Comparison of ENCODE assay signal across 8 cellular contexts in the genomic region with DNA sequence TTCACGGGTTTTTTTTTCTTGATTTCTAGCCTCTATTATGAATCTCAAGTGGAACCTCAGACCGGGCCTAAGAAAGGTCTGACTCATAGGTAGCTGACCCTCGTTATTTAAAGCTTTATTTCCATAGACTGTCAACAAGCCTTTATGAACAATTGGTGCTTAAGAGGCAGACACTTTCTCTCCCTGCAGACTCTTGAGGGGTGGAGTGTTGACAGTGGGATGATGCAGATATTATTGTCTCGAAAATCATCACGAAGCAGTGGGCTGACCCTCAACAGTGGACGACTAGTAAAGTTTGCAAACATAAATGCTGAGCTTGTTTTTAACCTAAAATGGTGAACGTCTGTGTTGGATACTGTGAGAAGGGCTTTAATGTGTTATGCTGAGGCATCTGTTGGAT. TPM values are rescaled to one million over a fixed set of nuclear protein-coding genes. Genes with fewer than 3 reads are reported as not detected.
A peak's percentile ranks its signal among the peaks of the same experiment; 100 is the strongest.
DNase-seq lines count a peak whose midpoint lies in the region; ATAC-seq and TF ChIP-seq lines count a peak whose summit lies in the region.

No MANE protein-coding gene starts in this region.

- H3K27ac ChIP-seq in HEK293 (ENCODE audit: extremely low read depth, low read depth, low read length): no peak overlapping the region

- H3K27me3 Mint-ChIP-seq in Calu3 (ENCODE audit: unreplicated experiment): no peaks in the 10 kb centered on the region
- peaks cover 4% of the 10 kb centered on the region for H3K27me3 Mint-ChIP-seq in activated naive CD8-positive, alpha-beta T cell treated with anti-CD3 and anti-CD28 coated beads, Interleukin-2, amount 10 ng/mL, durations not matched to agents 7 days and 5 days

- H3K27ac Mint-ChIP-seq in Calu3 (ENCODE audit: unreplicated experiment): peak overlapping the region; percentile 86
- H3K27ac Mint-ChIP-seq in activated naive CD8-positive, alpha-beta T cell treated with anti-CD3 and anti-CD28 coated beads, Interleukin-2, amount 10 ng/mL, durations not matched to agents 7 days and 5 days: peak overlapping the region; percentile 96

- TF ChIP-seq CTCF in Calu3 (IDR thresholded peaks at IDR 0.05; ENCODE audit: unreplicated experiment) (no peak), HEK293 (tag by site-specific recombination; IDR thresholded peaks at IDR 0.05) (no peak)

- peaks cover 8% of the 10 kb centered on the region for H3K4me1 ChIP-seq in HEK293 (ENCODE audit: control insufficient read depth, insufficient read depth, low read length)

- H3K9me3 ChIP-seq in HEK293 (ENCODE audit: control insufficient read depth, insufficient read depth, low read depth, low read length): no peaks in the 10 kb centered on the region

- no TSS peak for BruUV-seq in Calu3 (replicated peaks; lab: Mats Ljungman, UMichigan)

- intact Hi-C loops in Calu3 (cut with micrococcal nuclease; ENCODE audit: unreplicated experiment): loop anchor here (2.0 kb wide), 1 partner anchor 49 kb away; the partner anchor contains the start of gene TIPRL

- CTCF ChIA-PET in Calu3 (lab: Charles Lee): interaction anchor here (2.0 to 2.6 kb wide), 2 partner anchors 8 to 94 kb away, joined by 5 to 23 read pairs; no protein-coding TSS in a partner anchor
- CTCF ChIA-PET in HEK293 (lab: Yijun Ruan, JAX): interaction anchor here (0.7 to 0.8 kb wide), 3 partner anchors 115 to 289 kb away, joined by 3 read pairs; no protein-coding TSS in a partner anchor

- no peak overlapping the region; the same call in none of the 2 replicates for H3K4me3 ChIP-seq in HEK293 (ENCODE audit: low read depth, low read length)

- POLR2A ChIA-PET in HEK293 (lab: Yijun Ruan, JAX): no interaction called here
- POLR2A ChIA-PET in activated naive CD8-positive, alpha-beta T cell treated with anti-CD3 and anti-CD28 coated beads, Interleukin-2, amount 10 ng/mL, durations not matched to agents 7 days and 5 days (lab: Charles Lee): no interaction called here

- DNase-seq in Calu3 (no peak), myocyte (ENCODE audit: low read depth) (peak; percentile 12), inferior parietal cortex (ENCODE audit: extremely low spot score) (no peak), NOMO-1 (lab: John Stamatoyannopoulos, UW; ENCODE audit: unreplicated experiment in 2 of 2) (no peak), GM19240 (ENCODE audit: insufficient read length, low spot score) (no peak)
- DNase-seq in activated naive CD8-positive, alpha-beta T cell treated with anti-CD3 and anti-CD28 coated beads, Interleukin-2, amount 10 ng/mL, durations not matched to agents 7 days and 5 days: no peak
- DNase-seq in stimulated activated CD4-positive, alpha-beta T cell treated with anti-CD3 and anti-CD28 coated beads, Interleukin-4, amount 100 ng/mL, for 4 hours: no peak

- H3K4me1 Mint-ChIP-seq in Calu3 (ENCODE audit: low read depth, unreplicated experiment): peaks cover 63% of the 10 kb centered on the region
- H3K4me1 Mint-ChIP-seq in activated naive CD8-positive, alpha-beta T cell treated with anti-CD3 and anti-CD28 coated beads, Interleukin-2, amount 10 ng/mL, durations not matched to agents 7 days and 5 days: peaks cover 42% of the 10 kb centered on the region

- peak overlapping the region; percentile 85 for H3K4me3 Mint-ChIP-seq in Calu3 (ENCODE audit: low read depth, unreplicated experiment)
- H3K4me3 Mint-ChIP-seq in activated naive CD8-positive, alpha-beta T cell treated with anti-CD3 and anti-CD28 coated beads, Interleukin-2, amount 10 ng/mL, durations not matched to agents 7 days and 5 days: peak overlapping the region; percentile 99

- peaks cover 43% of the 10 kb centered on the region for H3K36me3 Mint-ChIP-seq in Calu3 (ENCODE audit: insufficient read depth, unreplicated experiment)
- peaks cover 26% of the 10 kb centered on the region for H3K36me3 Mint-ChIP-seq in activated naive CD8-positive, alpha-beta T cell treated with anti-CD3 and anti-CD28 coated beads, Interleukin-2, amount 10 ng/mL, durations not matched to agents 7 days and 5 days

- peaks cover 0 to 32% of the 10 kb centered on the region in 2 experiments; a peak in 1 of 3 replicates for H3K36me3 ChIP-seq in HEK293 (ENCODE audit: control insufficient read depth in 2 of 2, insufficient read depth in 1 of 2, low read length in 2 of 2)

- H3K9me3 Mint-ChIP-seq in Calu3 (ENCODE audit: low read depth, unreplicated experiment): peaks cover 6% of the 10 kb centered on the region
- no peaks in the 10 kb centered on the region for H3K9me3 Mint-ChIP-seq in activated naive CD8-positive, alpha-beta T cell treated with anti-CD3 and anti-CD28 coated beads, Interleukin-2, amount 10 ng/mL, durations not matched to agents 7 days and 5 days

- no peak for ATAC-seq in activated naive CD8-positive, alpha-beta T cell treated with anti-CD3 and anti-CD28 coated beads, Interleukin-2, amount 10 ng/mL, durations not matched to agents 7 days and 5 days (ENCODE audit: low read depth)

TF ChIP-seq in HEK293, 187 proteins besides CTCF, POLR2A, EP300 and RAD21 (continues in another document):
- TF ChIP-seq ZNF585B (tag by site-specific recombination; IDR thresholded peaks at IDR 0.05) (no peak), TSHZ1 (tag by site-specific recombination; IDR thresholded peaks at IDR 0.05; ENCODE audit: borderline replicate concordance) (no peak), SP3 (tag by site-specific recombination; IDR thresholded peaks at IDR 0.05) (no peak), ZNF558 (tag by site-specific recombination; IDR thresholded peaks at IDR 0.05) (no peak), MYNN (tag by site-specific recombination; IDR thresholded peaks at IDR 0.05; ENCODE audit: borderline replicate concordance) (no peak), ZNF239 (tag by site-specific recombination; IDR thresholded peaks at IDR 0.05) (no peak), ZNF214 (tag by site-specific recombination; IDR thresholded peaks at IDR 0.05; ENCODE audit: borderline replicate concordance) (no peak), ELK4 (IDR thresholded peaks at IDR 0.05; ENCODE audit: borderline replicate concordance, low read depth, low read length) (no peak), ZNF629 (tag by site-specific recombination; IDR thresholded peaks at IDR 0.05) (0 out of 2 replicates have a peak, but pooled peaks have one; percentile 12), ZNF2 (tag by site-specific recombination; IDR thresholded peaks at IDR 0.05) (no peak), EGR2 (tag by site-specific recombination; IDR thresholded peaks at IDR 0.05; ENCODE audit: low read depth) (no peak), GLI2 (tag by site-specific recombination; IDR thresholded peaks at IDR 0.05; ENCODE audit: borderline replicate concordance, low read depth) (no peak), ZNF654 (tag by site-specific recombination; IDR thresholded peaks at IDR 0.05; ENCODE audit: low read depth) (no peak), ZNF184 (tag by site-specific recombination; IDR thresholded peaks at IDR 0.05) (no peak), ZNF664 (tag by site-specific recombination; IDR thresholded peaks at IDR 0.05) (no peak), ZNF621 (tag by site-specific recombination; IDR thresholded peaks at IDR 0.05) (no peak)

RNA-seq across cellular contexts. Expression of gene SFT2D2, which starts 1.8 kb away (rescaled TPM):
- total RNA-seq in Calu3 (2022): 88.2 and 98.3 TPM in 2 replicates
- 10 to 100 TPM; 56.8 to 58.4 TPM for total RNA-seq in activated naive CD8-positive, alpha-beta T cell treated with anti-CD3 and anti-CD28 coated beads, Interleukin-2, amount 10 ng/mL, durations not matched to agents 7 days and 5 days
- 29.7 and 34.0 TPM in 2 replicates for total RNA-seq in myocyte
- 13.2 TPM for polyA plus RNA-seq in myocyte (2012)

RNA-seq across cellular contexts. Expression of gene TIPRL, which starts 48.9 kb away (rescaled TPM):
- total RNA-seq in Calu3 (2022) (36.6 and 41.6 TPM in 2 replicates), myocyte (47.8 and 49.0 TPM in 2 replicates)
- total RNA-seq in activated naive CD8-positive, alpha-beta T cell treated with anti-CD3 and anti-CD28 coated beads, Interleukin-2, amount 10 ng/mL, durations not matched to agents 7 days and 5 days: 10 to 100 TPM; 40.0 to 40.1 TPM
- polyA plus RNA-seq in myocyte (2012): 25.1 TPM

RNA-seq across cellular contexts. Expression of gene TBX19, which starts 53.1 kb away (rescaled TPM):
- total RNA-seq in Calu3 (2022) (3.3 and 3.5 TPM in 2 replicates), myocyte (0.62 and 1.3 TPM in 2 replicates)
- 1 to 10 TPM; 2.6 to 3.2 TPM for total RNA-seq in activated naive CD8-positive, alpha-beta T cell treated with anti-CD3 and anti-CD28 coated beads, Interleukin-2, amount 10 ng/mL, durations not matched to agents 7 days and 5 days
- polyA plus RNA-seq in myocyte (2012): 1.4 TPM
